ENCODE assay signal across 8 cellular contexts in genomic region chr6:38973178-38974057, GRCh38.
A peak's percentile ranks its signal among the peaks of the same experiment; 100 is the strongest.
DNase-seq lines count a peak whose midpoint lies in the region; ATAC-seq, FAIRE-seq and TF ChIP-seq lines count a peak whose summit lies in the region.

No MANE protein-coding gene starts in this region.

- no peak overlapping the region for H3K27ac Mint-ChIP-seq in CD8-positive, alpha-beta T cell

- H3K4me1 ChIP-seq in CD8-positive, alpha-beta T cell (ENCODE audit: insufficient read depth, low read length) = no peaks in the 10 kb centered on the region

- no peaks in the 10 kb centered on the region for H3K9me3 ChIP-seq in CD8-positive, alpha-beta T cell (ENCODE audit: low read length)

- no peaks in the 10 kb centered on the region for H3K36me3 Mint-ChIP-seq in CD8-positive, alpha-beta T cell

- intact Hi-C loops in CD8-positive, alpha-beta T cell (cut with DNase I, micrococcal nuclease) = loop anchor here in 1 of 2 experiments (2.0 kb wide), 1 partner anchor 329 kb away; no protein-coding TSS in a partner anchor

- H3K27me3 ChIP-seq in CD8-positive, alpha-beta T cell (ENCODE audit: insufficient read depth, low read length) = no peaks in the 10 kb centered on the region

- peaks cover 10% of the 10 kb centered on the region for H3K27me3 Mint-ChIP-seq in CD8-positive, alpha-beta T cell (ENCODE audit: low read depth)

- CTCF ChIA-PET in CD8-positive, alpha-beta T cell (lab: Charles Lee) = interaction anchor here (0.6 to 2.8 kb wide), 6 partner anchors 10 to 337 kb away, joined by 3 to 11 read pairs (median 4); no protein-coding TSS in a partner anchor

- no peak overlapping the region for H3K27ac ChIP-seq in CD8-positive, alpha-beta T cell (ENCODE audit: low read depth, low read length)

- no peaks in the 10 kb centered on the region for H3K9me3 Mint-ChIP-seq in CD8-positive, alpha-beta T cell

- H3K4me3 ChIP-seq in CD8-positive, alpha-beta T cell (ENCODE audit: low read depth, low read length) = no peak overlapping the region
- no peak overlapping the region for H3K4me3 ChIP-seq in fibroblast of villous mesenchyme (ENCODE audit: low read depth, low read length)

- H3K36me3 ChIP-seq in CD8-positive, alpha-beta T cell (ENCODE audit: insufficient read depth, low read length) = no peaks in the 10 kb centered on the region

- no peak for DNase-seq in CD8-positive, alpha-beta T cell
- DNase-seq in NCI-H2029 (lab: John Stamatoyannopoulos, UW) (peak; percentile 25), fibroblast of villous mesenchyme (ENCODE audit: low read depth) (peak; percentile 72), omental fat pad (ENCODE audit: low spot score) (no peak), NCI-H187 (lab: John Stamatoyannopoulos, UW) (no peak)

- TF ChIP-seq CTCF in CD8-positive, alpha-beta T cell (IDR thresholded peaks at IDR 0.05) = peak; percentile 38
- TF ChIP-seq CTCF in fibroblast of villous mesenchyme (IDR thresholded peaks at IDR 0.05; ENCODE audit: insufficient read depth, low read depth, low read length) = peak; percentile 73
- no peak for TF ChIP-seq CTCF in omental fat pad (IDR thresholded peaks at IDR 0.05)

- peak; percentile 70 for ATAC-seq in CD8-positive, alpha-beta T cell
- ATAC-seq in GM18907 (IDR thresholded peaks at IDR 0.05; ENCODE audit: unreplicated experiment) = peak; percentile 53
- peak; percentile 83 for ATAC-seq in omental fat pad (ENCODE audit: low FRiP score)
- ATAC-seq in HG02973 (IDR thresholded peaks at IDR 0.05; ENCODE audit: unreplicated experiment) = no peak

- no peak overlapping the region for H3K4me3 Mint-ChIP-seq in CD8-positive, alpha-beta T cell

- peak; percentile 68 for FAIRE-seq in TTC549 (lab: Jason Lieb, UNC)

- POLR2A ChIA-PET in CD8-positive, alpha-beta T cell (lab: Charles Lee) = no interaction called here

- H3K4me1 Mint-ChIP-seq in CD8-positive, alpha-beta T cell (ENCODE audit: low read depth) = no peaks in the 10 kb centered on the region

Comparison
In these comparisons a context has a peak if more than half of its experiments do, and no peak if none do; other contexts are left out.
1. DNase-seq: peak in NCI-H2029 (single experiment) and fibroblast of villous mesenchyme (single experiment); none in CD8-positive, alpha-beta T cell (0 of 7), omental fat pad (single experiment) and NCI-H187 (0 of 2).
2. CTCF ChIP-seq: peak in CD8-positive, alpha-beta T cell (single experiment) and fibroblast of villous mesenchyme (single experiment); none in omental fat pad (0 of 3).